In genomic region chr20:3470208-3470626, GRCh38 we compare ENCODE assay signal across 8 cellular contexts. TPM values are rescaled to one million over a fixed set of nuclear protein-coding genes. Genes with fewer than 3 reads are reported as not detected.
DNase-seq lines count a peak whose midpoint lies in the region; ATAC-seq and TF ChIP-seq lines count a peak whose summit lies in the region.

No MANE protein-coding gene starts in this region.

- peak overlapping the region; percentile 82 for H3K27ac ChIP-seq in cardiac muscle cell
- H3K27ac ChIP-seq in breast epithelium: peak overlapping the region; percentile 79 to 86
- H3K27ac ChIP-seq in mesodermal cell (ENCODE audit: low read depth, low read length, severe bottlenecking): peak overlapping the region; percentile 60
- H3K27ac ChIP-seq in urinary bladder (ENCODE audit: low read depth): peak overlapping the region; percentile 40

- intact Hi-C loops in cardiac septum (cut with DNase I): loop anchor here (2.0 kb wide), 1 partner anchor 63 kb away; the partner anchor contains the start of gene DNAAF9
- intact Hi-C loops in breast epithelium (cut with DNase I; ENCODE audit: low total_unique reads): no loop called here

- 67 to 76% methylated on average over 13 of the region's 13 CpGs for WGBS in mesodermal cell (ENCODE audit: insufficient coverage in 2 of 2), 2 experiments
- 42% methylated on average over 13 of the region's 13 CpGs for WGBS in urinary bladder

- TF ChIP-seq CTCF in cardiac muscle cell (IDR thresholded peaks at IDR 0.05; ENCODE audit: low read depth, low read length) (no peak), breast epithelium (IDR thresholded peaks at IDR 0.05) (no peak)

- DNase-seq in cardiac muscle cell (ENCODE audit: low read depth in 1 of 2, low spot score in 1 of 2) (no peak), cardiac septum (ENCODE audit: low spot score) (no peak), breast epithelium (ENCODE audit: low spot score in 2 of 2) (peak in 1 of 2 donors; percentile 20), medulla oblongata (ENCODE audit: extremely low spot score) (no peak), NCI-H146 (lab: John Stamatoyannopoulos, UW) (no peak)

- no peaks in the 10 kb centered on the region for H3K36me3 ChIP-seq in cardiac muscle cell
- H3K36me3 ChIP-seq in breast epithelium: no peaks in the 10 kb centered on the region
- H3K36me3 ChIP-seq in mesodermal cell (ENCODE audit: control insufficient read depth, insufficient read depth, low read length): no peaks in the 10 kb centered on the region
- H3K36me3 ChIP-seq in urinary bladder (ENCODE audit: insufficient read depth): no peaks in the 10 kb centered on the region

- TF ChIP-seq POLR2A in breast epithelium (IDR thresholded peaks at IDR 0.05): no peak

- H3K4me1 ChIP-seq in cardiac muscle cell (ENCODE audit: low read depth): peaks cover 10% of the 10 kb centered on the region
- H3K4me1 ChIP-seq in breast epithelium: peaks cover 4 to 14% of the 10 kb centered on the region in 2 donors
- H3K4me1 ChIP-seq in mesodermal cell (ENCODE audit: control insufficient read depth, insufficient read depth, low read length, poor library complexity, severe bottlenecking): peaks cover 9% of the 10 kb centered on the region
- H3K4me1 ChIP-seq in urinary bladder (ENCODE audit: insufficient read depth): peaks cover 5% of the 10 kb centered on the region

- ATAC-seq in HG02938 (IDR thresholded peaks at IDR 0.05; ENCODE audit: unreplicated experiment): no peak

- H3K27me3 ChIP-seq in cardiac muscle cell (peaks cover 12% of the 10 kb centered on the region), breast epithelium (no peaks in the 10 kb centered on the region)

- peak overlapping the region; percentile 77 for H3K4me3 ChIP-seq in cardiac muscle cell
- H3K4me3 ChIP-seq in breast epithelium: peak overlapping the region; percentile 88 to 98 (median 97)
- peak overlapping the region; percentile 85 for H3K4me3 ChIP-seq in mesodermal cell (ENCODE audit: extremely low read depth, insufficient read depth, low read length, poor library complexity, severe bottlenecking)
- H3K4me3 ChIP-seq in urinary bladder (ENCODE audit: low read depth, low read length): peak overlapping the region; percentile 89

- H3K9me3 ChIP-seq in cardiac muscle cell (ENCODE audit: low read depth) (no peaks in the 10 kb centered on the region), breast epithelium (no peaks in the 10 kb centered on the region), mesodermal cell (ENCODE audit: control insufficient read depth, low read length) (no peaks in the 10 kb centered on the region)

RNA-seq across cellular contexts. Expression of gene ATRN, which starts 0.6 kb away (rescaled TPM):
- total RNA-seq in cardiac muscle cell: 26.2 and 26.8 TPM in 2 replicates
- polyA plus RNA-seq in cardiac muscle cell: 12.0 and 13.6 TPM in 2 replicates
- 36.9 TPM for total RNA-seq in cardiac septum
- total RNA-seq in breast epithelium: 10 to 100 TPM; 26.5 to 35.6 (median 32.3) TPM
- 25.8 TPM for polyA plus RNA-seq in mesodermal cell (2013, experiment 1 of 2)
- 23.9 TPM for polyA plus RNA-seq in mesodermal cell (2013, experiment 2 of 2)
- total RNA-seq in urinary bladder: 37.6 TPM
- polyA plus RNA-seq in urinary bladder: 15.2 TPM
